ENCODE assay signal across 21 cellular contexts in the genomic region with DNA sequence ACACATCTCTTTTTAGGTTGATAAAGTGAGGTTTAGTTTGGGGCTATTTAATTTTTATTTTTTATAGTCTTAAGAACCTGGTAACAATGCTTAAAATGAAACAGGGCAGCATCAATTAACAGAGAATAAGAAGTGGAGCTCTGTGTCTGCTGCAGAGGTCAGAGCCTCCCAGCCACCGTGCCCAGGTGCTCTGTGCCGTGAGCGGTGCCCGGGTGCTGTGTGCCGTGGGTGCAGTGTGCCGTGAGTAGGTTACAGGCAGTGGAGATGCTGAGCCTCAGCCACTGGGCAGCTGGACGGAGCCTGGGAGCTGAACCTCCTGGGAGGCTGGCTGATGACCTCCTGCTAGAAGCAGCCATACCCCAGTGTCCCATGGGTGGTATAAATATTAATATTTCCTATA.
DNase-seq lines count a peak whose midpoint lies in the region; TF ChIP-seq lines count a peak whose summit lies in the region.
"Had no signal": no experiment of that assay in that cellular context is flagged by ENCODE, and none has a peak within 500 bp of the region (broad histone marks: within the 10 kb centered on the region; RNA-seq: fewer than 3 reads in every experiment).

No MANE protein-coding gene starts in this region.

- no peak overlapping the region for H3K27ac ChIP-seq in BLaER1 treated with 17β-estradiol and CSF1 and Interleukin-3, amounts not matched to agents 10 nM and 100 nM
- H3K27ac ChIP-seq in mesenchymal stem cell (ENCODE audit: low read length, poor library complexity, severe bottlenecking) (no peak overlapping the region), neuronal stem cell (replicated peaks; ENCODE audit: low read length) (no peak overlapping the region), OCI-LY7 (ENCODE audit: low read depth, low read length, poor library complexity, severe bottlenecking) (no peak overlapping the region)
- H3K27ac ChIP-seq: C4-2B had no signal

- H3K36me3 ChIP-seq in BLaER1 treated with 17β-estradiol and CSF1 and Interleukin-3, amounts not matched to agents 10 nM and 100 nM = no peaks in the 10 kb centered on the region
- H3K36me3 ChIP-seq in mesenchymal stem cell (ENCODE audit: control insufficient read depth in 1 of 2, insufficient read depth in 2 of 2, low read depth in 1 of 2, low read length in 2 of 2) = no peaks in the 10 kb centered on the region
- H3K36me3 ChIP-seq in neuronal stem cell (replicated peaks in 1 of 2; ENCODE audit: control insufficient read depth in 2 of 2, insufficient read depth in 2 of 2, low read length in 2 of 2) = no peaks in the 10 kb centered on the region
- H3K36me3 ChIP-seq in OCI-LY7 (ENCODE audit: insufficient read depth, low read length) = no peaks in the 10 kb centered on the region

- TF ChIP-seq CTCF in OCI-LY7 (conservative IDR thresholded peaks at IDR 0.05; ENCODE audit: low read length) (no peak), foreskin fibroblast (IDR thresholded peaks at IDR 0.05; ENCODE audit: low read depth, low read length) (no peak)

- peak overlapping the region in 6 of 11 experiments; percentile 26 to 64 (median 52); a peak in 11 of 22 replicates for H3K4me2 ChIP-seq in BLaER1 treated with 17β-estradiol and CSF1 and Interleukin-3, amounts not matched to agents 10 nM and 100 nM
- no peak overlapping the region for H3K4me2 ChIP-seq in mesenchymal stem cell (ENCODE audit: low read length, poor library complexity, severe bottlenecking)
- H3K4me2 ChIP-seq in neuronal stem cell (ENCODE audit: insufficient read depth, low read length, poor library complexity, severe bottlenecking) = no peak overlapping the region
- no peak overlapping the region for H3K4me2 ChIP-seq in OCI-LY7 (ENCODE audit: low read length)

- H4K20me1 ChIP-seq in BLaER1 treated with 17β-estradiol and CSF1 and Interleukin-3, amounts not matched to agents 10 nM and 100 nM = no peaks in the 10 kb centered on the region
- H4K20me1 ChIP-seq in OCI-LY7 (ENCODE audit: insufficient read depth, low read length) = no peaks in the 10 kb centered on the region

- H2BK5ac ChIP-seq in mesenchymal stem cell (ENCODE audit: low read depth, low read length, poor library complexity, severe bottlenecking) (no peak overlapping the region), neuronal stem cell (ENCODE audit: low read length) (no peak overlapping the region)

- no TSS peak for BruUV-seq in OCI-LY7 (replicated peaks; lab: Mats Ljungman, UMichigan)

- no peak overlapping the region for H4K8ac ChIP-seq in mesenchymal stem cell (ENCODE audit: low read length)
- H4K8ac ChIP-seq in neuronal stem cell (ENCODE audit: low read depth, low read length) = no peak overlapping the region

- no peaks in the 10 kb centered on the region for H3K27me3 ChIP-seq in BLaER1 treated with 17β-estradiol and CSF1 and Interleukin-3, amounts not matched to agents 10 nM and 100 nM
- H3K27me3 ChIP-seq in mesenchymal stem cell (ENCODE audit: control insufficient read depth in 1 of 2, insufficient read depth in 1 of 2, low read length in 2 of 2) (no peaks in the 10 kb centered on the region), neuronal stem cell (ENCODE audit: control insufficient read depth in 3 of 3, insufficient read depth in 3 of 3, low read depth in 1 of 3, low read length in 3 of 3) (peaks cover 0 to 2% (median 0%) of the 10 kb centered on the region in 3 experiments)

- no peaks in the 10 kb centered on the region for H3K9me3 ChIP-seq in BLaER1 treated with 17β-estradiol and CSF1 and Interleukin-3, amounts not matched to agents 10 nM and 100 nM (replicated peaks in 1 of 11)
- H3K9me3 ChIP-seq in mesenchymal stem cell (ENCODE audit: control insufficient read depth, low read length) = no peaks in the 10 kb centered on the region
- H3K9me3 ChIP-seq in neuronal stem cell (replicated peaks in 1 of 2; ENCODE audit: control insufficient read depth in 2 of 2, insufficient read depth in 1 of 2, low read depth in 1 of 2, low read length in 2 of 2) = peaks cover 0 to 2% of the 10 kb centered on the region in 2 donors
- no peaks in the 10 kb centered on the region for H3K9me3 ChIP-seq in OCI-LY7 (ENCODE audit: low read length)

- 97% methylated on average over 7 of the region's 7 CpGs for WGBS in mesenchymal stem cell
- WGBS in neuronal stem cell (ENCODE audit: extremely low coverage in 2 of 2, insufficient read length in 2 of 2, insufficient replicate concordance in 1 of 2), 2 donors = no CpG with 5 or more reads among the region's 7 CpGs

- H2AFZ ChIP-seq in mesenchymal stem cell (ENCODE audit: low read depth, low read length) = no peak overlapping the region
- no peak overlapping the region for H2AFZ ChIP-seq in neuronal stem cell (ENCODE audit: low read length)
- no peak overlapping the region for H2AFZ ChIP-seq in OCI-LY7 (ENCODE audit: low read length)

- intact Hi-C loops in posterior vena cava (cut with DNase I) = no loop called here
- intact Hi-C loops in OCI-LY7 (cut with micrococcal nuclease; ENCODE audit: unreplicated experiment) = no loop called here

- H2AK5ac ChIP-seq in mesenchymal stem cell (ENCODE audit: low read length, severe bottlenecking) (peak overlapping the region; percentile 47), neuronal stem cell (ENCODE audit: low read depth, low read length) (no peak overlapping the region)

- CTCF ChIA-PET in OCI-LY7 (lab: Charles Lee; ENCODE audit: unreplicated experiment) = interaction anchor here (0.6 kb wide), 1 partner anchor 126 kb away, joined by 3 read pairs; no protein-coding TSS in a partner anchor

- H3K4me3 ChIP-seq in BLaER1 treated with 17β-estradiol and CSF1 and Interleukin-3, amounts not matched to agents 10 nM and 100 nM = no peak overlapping the region
- H3K4me3 ChIP-seq in mesenchymal stem cell (ENCODE audit: insufficient read depth in 1 of 2, low read depth in 1 of 2, low read length in 2 of 2) (no peak overlapping the region), neuronal stem cell (ENCODE audit: low read length in 2 of 2) (no peak overlapping the region), OCI-LY7 (ENCODE audit: low read depth, low read length, poor library complexity, severe bottlenecking) (no peak overlapping the region), foreskin fibroblast (ENCODE audit: low read depth in 1 of 2, low read length in 2 of 2) (no peak overlapping the region)
- H3K4me3 ChIP-seq: GM12878 had no signal

- H3K79me2 ChIP-seq in OCI-LY7 (ENCODE audit: insufficient read depth, low read depth, low read length) = no peaks in the 10 kb centered on the region

- peaks cover 1% of the 10 kb centered on the region for H3K79me1 ChIP-seq in mesenchymal stem cell (replicated peaks; ENCODE audit: low read length, poor library complexity, severe bottlenecking)
- no peaks in the 10 kb centered on the region for H3K79me1 ChIP-seq in neuronal stem cell (ENCODE audit: low read depth, low read length)

- DNase-seq in mesenchymal stem cell (no peak), neuronal stem cell (ENCODE audit: low spot score) (no peak), posterior vena cava (ENCODE audit: low spot score) (peak; percentile 40), AML-193 (lab: John Stamatoyannopoulos, UW) (no peak), activated gamma-delta T cell (lab: John Stamatoyannopoulos, UW) (no peak), OCI-LY7 (ENCODE audit: low spot score) (no peak), foreskin fibroblast (no peak)
- DNase-seq: 8988T; ACHN; CD4-positive, alpha-beta T cell; CD8-positive, alpha-beta memory T cell; COR-L47; DMS 273 treated with DMSO at 0.1 percent for 48 hours; DMS153; DMS79; DND-41; EL; GDM1 had no signal

- H3K4ac ChIP-seq in mesenchymal stem cell (ENCODE audit: low read depth in 1 of 2, low read length in 2 of 2) (no peak overlapping the region), neuronal stem cell (ENCODE audit: low read length) (no peak overlapping the region)

- H3K9ac ChIP-seq in BLaER1 treated with 17β-estradiol and CSF1 and Interleukin-3, amounts not matched to agents 10 nM and 100 nM = no peak overlapping the region
- no peak overlapping the region for H3K9ac ChIP-seq in mesenchymal stem cell (ENCODE audit: low read length)
- no peak overlapping the region for H3K9ac ChIP-seq in neuronal stem cell (ENCODE audit: low read depth, low read length, poor library complexity)

- no peaks in the 10 kb centered on the region for H3K9me2 ChIP-seq in OCI-LY7 (ENCODE audit: insufficient read depth, low read length)

- H2BK12ac ChIP-seq in mesenchymal stem cell (ENCODE audit: low read length in 2 of 2) = no peak overlapping the region
- H2BK12ac ChIP-seq in neuronal stem cell (ENCODE audit: low read length) = no peak overlapping the region

- no peak overlapping the region for H2BK120ac ChIP-seq in mesenchymal stem cell (ENCODE audit: low read depth, low read length)
- H2BK120ac ChIP-seq in neuronal stem cell (ENCODE audit: low read depth, low read length) = no peak overlapping the region

- H3K18ac ChIP-seq in mesenchymal stem cell (ENCODE audit: low read depth in 1 of 2, low read length in 2 of 2) (peak overlapping the region in 1 of 2 experiments; percentile 78), neuronal stem cell (ENCODE audit: low read length) (peak overlapping the region; percentile 80)

- peaks cover 26 to 56% (median 42%) of the 10 kb centered on the region in 10 experiments for H3K4me1 ChIP-seq in BLaER1 treated with 17β-estradiol and CSF1 and Interleukin-3, amounts not matched to agents 10 nM and 100 nM
- H3K4me1 ChIP-seq in mesenchymal stem cell (ENCODE audit: control insufficient read depth, insufficient read depth, low read depth, low read length) = peaks cover 39% of the 10 kb centered on the region
- peaks cover 4 to 6% of the 10 kb centered on the region in 2 donors for H3K4me1 ChIP-seq in neuronal stem cell (ENCODE audit: control insufficient read depth in 2 of 2, insufficient read depth in 1 of 2, low read depth in 1 of 2, low read length in 2 of 2)
- H3K4me1 ChIP-seq in OCI-LY7 (ENCODE audit: insufficient read depth, low read length, poor library complexity, severe bottlenecking) = no peaks in the 10 kb centered on the region

- H3K23ac ChIP-seq in mesenchymal stem cell (ENCODE audit: low read length in 2 of 2) (peak overlapping the region in 1 of 2 experiments; percentile 51), neuronal stem cell (ENCODE audit: low read depth, low read length, poor library complexity) (no peak overlapping the region)

- H2BK15ac ChIP-seq in mesenchymal stem cell (ENCODE audit: low read depth, poor library complexity, severe bottlenecking) (no peak overlapping the region), neuronal stem cell (ENCODE audit: low read length) (no peak overlapping the region)

- H3K14ac ChIP-seq in mesenchymal stem cell (ENCODE audit: low read length in 2 of 2) (peak overlapping the region in 1 of 2 experiments; percentile 75), neuronal stem cell (ENCODE audit: low read length) (no peak overlapping the region)

- POLR2A ChIA-PET in OCI-LY7 (lab: Charles Lee) = interaction anchor here (0.6 kb wide), 1 partner anchor 109 kb away, joined by 5 read pairs; no protein-coding TSS in a partner anchor

- H4K91ac ChIP-seq in mesenchymal stem cell (ENCODE audit: low read length) (peak overlapping the region; percentile 83), neuronal stem cell (ENCODE audit: low read depth, low read length, poor library complexity) (no peak overlapping the region)

Comparison
In these comparisons a context has a peak if more than half of its experiments do, and no peak if none do; other contexts are left out.
1. H3K4me2 ChIP-seq: peak in BLaER1 treated with 17β-estradiol and CSF1 and Interleukin-3, amounts not matched to agents 10 nM and 100 nM (6 of 11); none in mesenchymal stem cell (single experiment), neuronal stem cell (single experiment) and OCI-LY7 (single experiment).